1 cellular context compared by ENCODE assay signal in the genomic region with DNA sequence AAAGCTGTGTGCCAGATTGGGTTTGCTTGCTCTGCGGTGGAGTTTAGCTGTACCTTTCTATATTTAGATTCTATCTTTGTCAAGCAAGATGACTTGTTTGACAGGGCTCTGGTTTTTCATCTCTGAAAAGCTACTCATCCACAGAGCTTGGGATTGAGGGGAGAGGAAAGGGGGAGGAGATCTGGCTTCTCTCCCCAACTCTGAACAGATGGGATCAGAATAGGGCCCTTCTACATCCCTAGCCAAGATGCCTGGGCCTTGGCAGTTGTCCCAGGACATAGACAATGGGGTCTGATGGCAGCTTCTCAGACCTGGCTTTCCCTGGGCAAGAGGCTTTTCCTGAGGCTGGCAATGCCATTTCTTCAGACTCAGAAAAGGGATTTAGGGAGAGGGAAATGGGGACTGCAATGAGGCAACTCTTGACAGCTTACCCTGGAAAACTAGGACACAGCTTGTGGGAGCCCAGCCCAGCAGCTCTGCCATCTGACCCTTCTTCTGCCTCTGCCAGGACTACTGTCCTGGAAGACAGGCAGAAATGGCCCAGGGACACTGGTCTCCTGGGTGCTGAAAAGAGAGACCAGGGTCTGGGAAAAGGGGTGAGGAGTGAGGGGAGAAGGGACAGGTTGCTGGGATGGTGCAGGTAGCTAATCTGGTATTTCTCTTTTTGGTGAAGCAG.
TF ChIP-seq lines count a peak whose summit lies in the region.

No MANE protein-coding gene starts in this region.

TF ChIP-seq in SK-N-SH, 30 proteins besides CTCF, POLR2A, EP300 and RAD21 (continued from another document):
- TF ChIP-seq, protein P1, sequence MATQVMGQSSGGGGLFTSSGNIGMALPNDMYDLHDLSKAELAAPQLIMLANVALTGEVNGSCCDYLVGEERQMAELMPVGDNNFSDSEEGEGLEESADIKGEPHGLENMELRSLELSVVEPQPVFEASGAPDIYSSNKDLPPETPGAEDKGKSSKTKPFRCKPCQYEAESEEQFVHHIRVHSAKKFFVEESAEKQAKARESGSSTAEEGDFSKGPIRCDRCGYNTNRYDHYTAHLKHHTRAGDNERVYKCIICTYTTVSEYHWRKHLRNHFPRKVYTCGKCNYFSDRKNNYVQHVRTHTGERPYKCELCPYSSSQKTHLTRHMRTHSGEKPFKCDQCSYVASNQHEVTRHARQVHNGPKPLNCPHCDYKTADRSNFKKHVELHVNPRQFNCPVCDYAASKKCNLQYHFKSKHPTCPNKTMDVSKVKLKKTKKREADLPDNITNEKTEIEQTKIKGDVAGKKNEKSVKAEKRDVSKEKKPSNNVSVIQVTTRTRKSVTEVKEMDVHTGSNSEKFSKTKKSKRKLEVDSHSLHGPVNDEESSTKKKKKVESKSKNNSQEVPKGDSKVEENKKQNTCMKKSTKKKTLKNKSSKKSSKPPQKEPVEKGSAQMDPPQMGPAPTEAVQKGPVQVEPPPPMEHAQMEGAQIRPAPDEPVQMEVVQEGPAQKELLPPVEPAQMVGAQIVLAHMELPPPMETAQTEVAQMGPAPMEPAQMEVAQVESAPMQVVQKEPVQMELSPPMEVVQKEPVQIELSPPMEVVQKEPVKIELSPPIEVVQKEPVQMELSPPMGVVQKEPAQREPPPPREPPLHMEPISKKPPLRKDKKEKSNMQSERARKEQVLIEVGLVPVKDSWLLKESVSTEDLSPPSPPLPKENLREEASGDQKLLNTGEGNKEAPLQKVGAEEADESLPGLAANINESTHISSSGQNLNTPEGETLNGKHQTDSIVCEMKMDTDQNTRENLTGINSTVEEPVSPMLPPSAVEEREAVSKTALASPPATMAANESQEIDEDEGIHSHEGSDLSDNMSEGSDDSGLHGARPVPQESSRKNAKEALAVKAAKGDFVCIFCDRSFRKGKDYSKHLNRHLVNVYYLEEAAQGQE (IDR thresholded peaks at IDR 0.05; ENCODE audit: low read depth, low read length), result no peak
- TF ChIP-seq RFX5 (IDR thresholded peaks at IDR 0.05; ENCODE audit: low read length), result no peak
- no peak for TF ChIP-seq NFIC (IDR thresholded peaks at IDR 0.05; ENCODE audit: borderline replicate concordance)
